ENCODE assay signal across 1 cellular context in the genomic region with DNA sequence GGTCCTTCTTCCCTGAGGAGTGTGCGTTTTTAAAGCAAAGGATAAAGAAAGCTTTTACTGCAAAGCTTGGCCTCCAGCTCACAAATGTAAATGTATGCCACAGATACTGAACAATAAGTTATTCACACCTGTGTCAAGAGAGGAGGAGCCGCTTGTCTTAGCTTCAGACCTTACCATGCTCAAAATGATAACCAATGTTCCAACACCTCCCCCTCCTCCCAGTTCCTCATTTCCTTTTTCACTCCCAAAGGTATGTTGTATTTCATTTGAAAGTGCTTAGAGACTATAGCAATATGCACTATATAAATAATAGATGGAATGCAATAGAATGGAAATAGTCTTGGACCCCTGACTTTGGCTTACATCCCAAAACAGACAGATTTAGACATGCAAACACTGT.
TF ChIP-seq lines count a peak whose summit lies in the region.

No MANE protein-coding gene starts in this region.

TF ChIP-seq in GM12878, 131 proteins besides CTCF, POLR2A, EP300 and RAD21 (continued from another document):
- TF ChIP-seq, protein P1, sequence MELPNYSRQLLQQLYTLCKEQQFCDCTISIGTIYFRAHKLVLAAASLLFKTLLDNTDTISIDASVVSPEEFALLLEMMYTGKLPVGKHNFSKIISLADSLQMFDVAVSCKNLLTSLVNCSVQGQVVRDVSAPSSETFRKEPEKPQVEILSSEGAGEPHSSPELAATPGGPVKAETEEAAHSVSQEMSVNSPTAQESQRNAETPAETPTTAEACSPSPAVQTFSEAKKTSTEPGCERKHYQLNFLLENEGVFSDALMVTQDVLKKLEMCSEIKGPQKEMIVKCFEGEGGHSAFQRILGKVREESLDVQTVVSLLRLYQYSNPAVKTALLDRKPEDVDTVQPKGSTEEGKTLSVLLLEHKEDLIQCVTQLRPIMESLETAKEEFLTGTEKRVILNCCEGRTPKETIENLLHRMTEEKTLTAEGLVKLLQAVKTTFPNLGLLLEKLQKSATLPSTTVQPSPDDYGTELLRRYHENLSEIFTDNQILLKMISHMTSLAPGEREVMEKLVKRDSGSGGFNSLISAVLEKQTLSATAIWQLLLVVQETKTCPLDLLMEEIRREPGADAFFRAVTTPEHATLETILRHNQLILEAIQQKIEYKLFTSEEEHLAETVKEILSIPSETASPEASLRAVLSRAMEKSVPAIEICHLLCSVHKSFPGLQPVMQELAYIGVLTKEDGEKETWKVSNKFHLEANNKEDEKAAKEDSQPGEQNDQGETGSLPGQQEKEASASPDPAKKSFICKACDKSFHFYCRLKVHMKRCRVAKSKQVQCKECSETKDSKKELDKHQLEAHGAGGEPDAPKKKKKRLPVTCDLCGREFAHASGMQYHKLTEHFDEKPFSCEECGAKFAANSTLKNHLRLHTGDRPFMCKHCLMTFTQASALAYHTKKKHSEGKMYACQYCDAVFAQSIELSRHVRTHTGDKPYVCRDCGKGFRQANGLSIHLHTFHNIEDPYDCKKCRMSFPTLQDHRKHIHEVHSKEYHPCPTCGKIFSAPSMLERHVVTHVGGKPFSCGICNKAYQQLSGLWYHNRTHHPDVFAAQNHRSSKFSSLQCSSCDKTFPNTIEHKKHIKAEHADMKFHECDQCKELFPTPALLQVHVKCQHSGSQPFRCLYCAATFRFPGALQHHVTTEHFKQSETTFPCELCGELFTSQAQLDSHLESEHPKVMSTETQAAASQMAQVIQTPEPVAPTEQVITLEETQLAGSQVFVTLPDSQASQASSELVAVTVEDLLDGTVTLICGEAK (IDR thresholded peaks at IDR 0.05; ENCODE audit: borderline replicate concordance) = no peak
- TF ChIP-seq IRF4 (IDR thresholded peaks at IDR 0.05; ENCODE audit: low read depth, low read length) (0 out of 2 replicates have a peak, but pooled peaks have one; percentile 55), BACH1 (IDR thresholded peaks at IDR 0.05; ENCODE audit: borderline replicate concordance) (peak; percentile 35; the same call in 1 of the 2 replicates), YBX1 (IDR thresholded peaks at IDR 0.05) (no peak), SMC3 (IDR thresholded peaks at IDR 0.05; ENCODE audit: borderline replicate concordance, low read length) (no peak), JUND (IDR thresholded peaks at IDR 0.05; ENCODE audit: low read depth, low read length) (no peak), WRNIP1 (IDR thresholded peaks at IDR 0.05; ENCODE audit: borderline replicate concordance, low read depth, low read length) (no peak), RBBP5 (conservative IDR thresholded peaks at IDR 0.05) (no peak), ZNF217 (IDR thresholded peaks at IDR 0.05) (no peak), HDGF (IDR thresholded peaks at IDR 0.05) (no peak), MEF2B (IDR thresholded peaks at IDR 0.05; ENCODE audit: partially characterized antibody, poor library complexity, severe bottlenecking) (no peak), NRF1 (conservative IDR thresholded peaks at IDR 0.05; ENCODE audit: low read depth, low read length) (no peak), ZSCAN29 (IDR thresholded peaks at IDR 0.05) (no peak), SIX5 (IDR thresholded peaks at IDR 0.05; ENCODE audit: low read depth, low read length, severe bottlenecking) (no peak), NFIC (IDR thresholded peaks at IDR 0.05; ENCODE audit: low read depth, low read length) (no peak), BRCA1 (IDR thresholded peaks at IDR 0.05; ENCODE audit: low read depth, low read length) (no peak), JUNB (IDR thresholded peaks at IDR 0.05) (no peak), SPI1 (IDR thresholded peaks at IDR 0.05; ENCODE audit: borderline replicate concordance, insufficient read depth, low read depth, low read length) (peak; percentile 89), EZH2 (IDR thresholded peaks at IDR 0.05; ENCODE audit: borderline replicate concordance, control insufficient read depth, low read depth, low read length) (no peak), ETV6 (conservative IDR thresholded peaks at IDR 0.05 in 1 of 2, IDR thresholded peaks at IDR 0.05 in 1 of 2; ENCODE audit: borderline replicate concordance in 1 of 2, low read depth in 1 of 2) (no peak), ATF7 (IDR thresholded peaks at IDR 0.05; ENCODE audit: low read depth) (no peak), SMAD5 (IDR thresholded peaks at IDR 0.05; ENCODE audit: low read depth) (no peak), NFXL1 (IDR thresholded peaks at IDR 0.05; ENCODE audit: borderline replicate concordance) (no peak), FOXM1 (IDR thresholded peaks at IDR 0.05; ENCODE audit: low read depth, low read length) (no peak), TCF12 (IDR thresholded peaks at IDR 0.05; ENCODE audit: low read depth, low read length) (no peak), MXI1 (IDR thresholded peaks at IDR 0.05; ENCODE audit: low read depth, low read length) (no peak), DPF2 (IDR thresholded peaks at IDR 0.05) (peak; percentile 44; the same call in 1 of the 2 replicates), PAX8 (IDR thresholded peaks at IDR 0.05) (no peak), NR2F1 (conservative IDR thresholded peaks at IDR 0.05) (no peak)
- TF ChIP-seq, protein P2, sequence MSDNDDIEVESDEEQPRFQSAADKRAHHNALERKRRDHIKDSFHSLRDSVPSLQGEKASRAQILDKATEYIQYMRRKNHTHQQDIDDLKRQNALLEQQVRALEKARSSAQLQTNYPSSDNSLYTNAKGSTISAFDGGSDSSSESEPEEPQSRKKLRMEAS (IDR thresholded peaks at IDR 0.05; ENCODE audit: low read depth, low read length) = no peak
- TF ChIP-seq, protein P3, sequence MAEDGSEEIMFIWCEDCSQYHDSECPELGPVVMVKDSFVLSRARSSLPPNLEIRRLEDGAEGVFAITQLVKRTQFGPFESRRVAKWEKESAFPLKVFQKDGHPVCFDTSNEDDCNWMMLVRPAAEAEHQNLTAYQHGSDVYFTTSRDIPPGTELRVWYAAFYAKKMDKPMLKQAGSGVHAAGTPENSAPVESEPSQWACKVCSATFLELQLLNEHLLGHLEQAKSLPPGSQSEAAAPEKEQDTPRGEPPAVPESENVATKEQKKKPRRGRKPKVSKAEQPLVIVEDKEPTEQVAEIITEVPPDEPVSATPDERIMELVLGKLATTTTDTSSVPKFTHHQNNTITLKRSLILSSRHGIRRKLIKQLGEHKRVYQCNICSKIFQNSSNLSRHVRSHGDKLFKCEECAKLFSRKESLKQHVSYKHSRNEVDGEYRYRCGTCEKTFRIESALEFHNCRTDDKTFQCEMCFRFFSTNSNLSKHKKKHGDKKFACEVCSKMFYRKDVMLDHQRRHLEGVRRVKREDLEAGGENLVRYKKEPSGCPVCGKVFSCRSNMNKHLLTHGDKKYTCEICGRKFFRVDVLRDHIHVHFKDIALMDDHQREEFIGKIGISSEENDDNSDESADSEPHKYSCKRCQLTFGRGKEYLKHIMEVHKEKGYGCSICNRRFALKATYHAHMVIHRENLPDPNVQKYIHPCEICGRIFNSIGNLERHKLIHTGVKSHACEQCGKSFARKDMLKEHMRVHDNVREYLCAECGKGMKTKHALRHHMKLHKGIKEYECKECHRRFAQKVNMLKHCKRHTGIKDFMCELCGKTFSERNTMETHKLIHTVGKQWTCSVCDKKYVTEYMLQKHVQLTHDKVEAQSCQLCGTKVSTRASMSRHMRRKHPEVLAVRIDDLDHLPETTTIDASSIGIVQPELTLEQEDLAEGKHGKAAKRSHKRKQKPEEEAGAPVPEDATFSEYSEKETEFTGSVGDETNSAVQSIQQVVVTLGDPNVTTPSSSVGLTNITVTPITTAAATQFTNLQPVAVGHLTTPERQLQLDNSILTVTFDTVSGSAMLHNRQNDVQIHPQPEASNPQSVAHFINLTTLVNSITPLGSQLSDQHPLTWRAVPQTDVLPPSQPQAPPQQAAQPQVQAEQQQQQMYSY (CRISPR knock-in tag; IDR thresholded peaks at IDR 0.05) = no peak
- TF ChIP-seq, protein P4, sequence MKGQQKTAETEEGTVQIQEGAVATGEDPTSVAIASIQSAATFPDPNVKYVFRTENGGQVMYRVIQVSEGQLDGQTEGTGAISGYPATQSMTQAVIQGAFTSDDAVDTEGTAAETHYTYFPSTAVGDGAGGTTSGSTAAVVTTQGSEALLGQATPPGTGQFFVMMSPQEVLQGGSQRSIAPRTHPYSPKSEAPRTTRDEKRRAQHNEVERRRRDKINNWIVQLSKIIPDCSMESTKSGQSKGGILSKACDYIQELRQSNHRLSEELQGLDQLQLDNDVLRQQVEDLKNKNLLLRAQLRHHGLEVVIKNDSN (IDR thresholded peaks at IDR 0.05; ENCODE audit: borderline replicate concordance, extremely low read length, insufficient read depth, low read depth, low read length) = no peak
- TF ChIP-seq, protein P5, sequence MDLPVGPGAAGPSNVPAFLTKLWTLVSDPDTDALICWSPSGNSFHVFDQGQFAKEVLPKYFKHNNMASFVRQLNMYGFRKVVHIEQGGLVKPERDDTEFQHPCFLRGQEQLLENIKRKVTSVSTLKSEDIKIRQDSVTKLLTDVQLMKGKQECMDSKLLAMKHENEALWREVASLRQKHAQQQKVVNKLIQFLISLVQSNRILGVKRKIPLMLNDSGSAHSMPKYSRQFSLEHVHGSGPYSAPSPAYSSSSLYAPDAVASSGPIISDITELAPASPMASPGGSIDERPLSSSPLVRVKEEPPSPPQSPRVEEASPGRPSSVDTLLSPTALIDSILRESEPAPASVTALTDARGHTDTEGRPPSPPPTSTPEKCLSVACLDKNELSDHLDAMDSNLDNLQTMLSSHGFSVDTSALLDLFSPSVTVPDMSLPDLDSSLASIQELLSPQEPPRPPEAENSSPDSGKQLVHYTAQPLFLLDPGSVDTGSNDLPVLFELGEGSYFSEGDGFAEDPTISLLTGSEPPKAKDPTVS (IDR thresholded peaks at IDR 0.05; ENCODE audit: low read depth, low read length) = no peak
- TF ChIP-seq, protein P6, sequence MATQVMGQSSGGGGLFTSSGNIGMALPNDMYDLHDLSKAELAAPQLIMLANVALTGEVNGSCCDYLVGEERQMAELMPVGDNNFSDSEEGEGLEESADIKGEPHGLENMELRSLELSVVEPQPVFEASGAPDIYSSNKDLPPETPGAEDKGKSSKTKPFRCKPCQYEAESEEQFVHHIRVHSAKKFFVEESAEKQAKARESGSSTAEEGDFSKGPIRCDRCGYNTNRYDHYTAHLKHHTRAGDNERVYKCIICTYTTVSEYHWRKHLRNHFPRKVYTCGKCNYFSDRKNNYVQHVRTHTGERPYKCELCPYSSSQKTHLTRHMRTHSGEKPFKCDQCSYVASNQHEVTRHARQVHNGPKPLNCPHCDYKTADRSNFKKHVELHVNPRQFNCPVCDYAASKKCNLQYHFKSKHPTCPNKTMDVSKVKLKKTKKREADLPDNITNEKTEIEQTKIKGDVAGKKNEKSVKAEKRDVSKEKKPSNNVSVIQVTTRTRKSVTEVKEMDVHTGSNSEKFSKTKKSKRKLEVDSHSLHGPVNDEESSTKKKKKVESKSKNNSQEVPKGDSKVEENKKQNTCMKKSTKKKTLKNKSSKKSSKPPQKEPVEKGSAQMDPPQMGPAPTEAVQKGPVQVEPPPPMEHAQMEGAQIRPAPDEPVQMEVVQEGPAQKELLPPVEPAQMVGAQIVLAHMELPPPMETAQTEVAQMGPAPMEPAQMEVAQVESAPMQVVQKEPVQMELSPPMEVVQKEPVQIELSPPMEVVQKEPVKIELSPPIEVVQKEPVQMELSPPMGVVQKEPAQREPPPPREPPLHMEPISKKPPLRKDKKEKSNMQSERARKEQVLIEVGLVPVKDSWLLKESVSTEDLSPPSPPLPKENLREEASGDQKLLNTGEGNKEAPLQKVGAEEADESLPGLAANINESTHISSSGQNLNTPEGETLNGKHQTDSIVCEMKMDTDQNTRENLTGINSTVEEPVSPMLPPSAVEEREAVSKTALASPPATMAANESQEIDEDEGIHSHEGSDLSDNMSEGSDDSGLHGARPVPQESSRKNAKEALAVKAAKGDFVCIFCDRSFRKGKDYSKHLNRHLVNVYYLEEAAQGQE (IDR thresholded peaks at IDR 0.05; ENCODE audit: low read depth, low read length) = no peak
- TF ChIP-seq, protein P7, sequence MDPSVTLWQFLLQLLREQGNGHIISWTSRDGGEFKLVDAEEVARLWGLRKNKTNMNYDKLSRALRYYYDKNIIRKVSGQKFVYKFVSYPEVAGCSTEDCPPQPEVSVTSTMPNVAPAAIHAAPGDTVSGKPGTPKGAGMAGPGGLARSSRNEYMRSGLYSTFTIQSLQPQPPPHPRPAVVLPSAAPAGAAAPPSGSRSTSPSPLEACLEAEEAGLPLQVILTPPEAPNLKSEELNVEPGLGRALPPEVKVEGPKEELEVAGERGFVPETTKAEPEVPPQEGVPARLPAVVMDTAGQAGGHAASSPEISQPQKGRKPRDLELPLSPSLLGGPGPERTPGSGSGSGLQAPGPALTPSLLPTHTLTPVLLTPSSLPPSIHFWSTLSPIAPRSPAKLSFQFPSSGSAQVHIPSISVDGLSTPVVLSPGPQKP (IDR thresholded peaks at IDR 0.05; ENCODE audit: low read depth, low read length) = no peak
